ENCODE assay signal across 1 cellular context in genomic region chr9:706606-707451, GRCh38.
TF ChIP-seq lines count a peak whose summit lies in the region.

No MANE protein-coding gene starts in this region.

TF ChIP-seq in H1, 55 proteins besides CTCF, POLR2A, EP300 and RAD21 (continued from another document):
- no peak for TF ChIP-seq POLR2AphosphoS5 (IDR thresholded peaks at IDR 0.05; ENCODE audit: low read depth, low read length)
- TF ChIP-seq SP4 (IDR thresholded peaks at IDR 0.05; ENCODE audit: low read length): no peak
- no peak for TF ChIP-seq TAF7 (optimal IDR thresholded peaks at IDR 0.05; ENCODE audit: borderline replicate concordance, low read depth, low read length)
- no peak for TF ChIP-seq SUZ12 (IDR thresholded peaks at IDR 0.05; ENCODE audit: low read length)
- no peak for TF ChIP-seq SIRT6 (IDR thresholded peaks at IDR 0.05; ENCODE audit: low read length)
- TF ChIP-seq CHD2 (IDR thresholded peaks at IDR 0.05; ENCODE audit: low read length): no peak
- TF ChIP-seq RNF2 (IDR thresholded peaks at IDR 0.05; ENCODE audit: borderline replicate concordance, low read depth, low read length, missing control alignments, poor library complexity, severe bottlenecking): no peak
